ENCODE assay signal across 25 cellular contexts in genomic region chr6:13662651-13663334, GRCh38. TPM values are rescaled to one million over a fixed set of nuclear protein-coding genes. Genes with fewer than 3 reads are reported as not detected.
A peak's percentile ranks its signal among the peaks of the same experiment; 100 is the strongest.
DNase-seq lines count a peak whose midpoint lies in the region; ATAC-seq, FAIRE-seq and TF ChIP-seq lines count a peak whose summit lies in the region.
"Had no signal": no experiment of that assay in that cellular context is flagged by ENCODE, and none has a peak within 500 bp of the region (broad histone marks: within the 10 kb centered on the region; RNA-seq: fewer than 3 reads in every experiment).

No MANE protein-coding gene starts in this region.

- no peak overlapping the region for H2AFZ ChIP-seq in HepG2 (ENCODE audit: low read length)

- TF ChIP-seq CTCF in HepG2 (CRISPR knock-in tag; IDR thresholded peaks at IDR 0.05): no peak
- no peak for TF ChIP-seq CTCF in right lobe of liver (IDR thresholded peaks at IDR 0.05)
- TF ChIP-seq CTCF in mesothelial cell of epicardium (IDR thresholded peaks at IDR 0.05; ENCODE audit: unreplicated experiment): no peak
- no peak for TF ChIP-seq CTCF in type B pancreatic cell (conservative IDR thresholded peaks at IDR 0.05)

- no TSS peak for BruUV-seq in HepG2 (replicated peaks; lab: Mats Ljungman, UMichigan)

- H3K36me3 ChIP-seq in HepG2 (replicated peaks in 1 of 2; ENCODE audit: control insufficient read depth in 1 of 2, insufficient read depth in 2 of 2, low read length in 2 of 2): no peaks in the 10 kb centered on the region
- H3K36me3 ChIP-seq in right lobe of liver: no peaks in the 10 kb centered on the region
- no peaks in the 10 kb centered on the region for H3K36me3 ChIP-seq in small intestine (ENCODE audit: control insufficient read depth in 2 of 2, insufficient read depth in 2 of 2, low read length in 2 of 2)
- H3K36me3 ChIP-seq: HAP-1, ovary, sigmoid colon, vagina had no signal

- intact Hi-C loops in HepG2 (cut with micrococcal nuclease; ENCODE audit: unreplicated experiment) (loop anchor here (5.0 kb wide), 1 partner anchor 45 kb away; the partner anchor contains the start of gene NOL7), right lobe of liver (cut with DNase I) (no loop called here), right cardiac atrium (cut with DNase I) (no loop called here)

- no peak overlapping the region for H3K9ac ChIP-seq in HepG2 (ENCODE audit: insufficient read depth, low read depth, low read length)

- no peaks in the 10 kb centered on the region for H3K27me3 ChIP-seq in HepG2 (ENCODE audit: control insufficient read depth in 1 of 2, insufficient read depth in 2 of 2, low read length in 2 of 2)
- no peaks in the 10 kb centered on the region for H3K27me3 ChIP-seq in right lobe of liver
- H3K27me3 ChIP-seq in small intestine (ENCODE audit: control insufficient read depth in 2 of 2, insufficient read depth in 2 of 2, low read length in 2 of 2): no peaks in the 10 kb centered on the region
- H3K27me3 ChIP-seq in right cardiac atrium (ENCODE audit: control insufficient read depth, insufficient read depth): no peaks in the 10 kb centered on the region
- H3K27me3 ChIP-seq: ovary, sigmoid colon, vagina had no signal

- H3K9me3 Mint-ChIP-seq in T-cell (no peaks in the 10 kb centered on the region), mesothelial cell of epicardium (peaks cover 6% of the 10 kb centered on the region), type B pancreatic cell (no peaks in the 10 kb centered on the region)

- peak overlapping the region; percentile 2 to 34 for H3K27ac Mint-ChIP-seq in T-cell
- peak overlapping the region; percentile 6 for H3K27ac Mint-ChIP-seq in mesothelial cell of epicardium
- H3K27ac Mint-ChIP-seq in type B pancreatic cell: peak overlapping the region; percentile 70
- H3K27ac Mint-ChIP-seq: activated CD8-positive, alpha-beta memory T cell treated with anti-CD3 and anti-CD28 coated beads, Interleukin-2, amount 10 ng/mL, durations not matched to agents 7 days and 5 days had no signal

- H3K36me3 Mint-ChIP-seq in T-cell (no peaks in the 10 kb centered on the region), mesothelial cell of epicardium (peaks cover 4% of the 10 kb centered on the region), type B pancreatic cell (peaks cover 7% of the 10 kb centered on the region)

- in situ Hi-C loops in HepG2 (cut with HindIII; ENCODE audit: extremely low pct_ligation_motif_present, low pct_unique_long_range_greater_than_20kb): no loop called here

- 0 out of 2 replicates have a peak overlapping the region, but pooled peaks have one; percentile 4 for H3K4me2 ChIP-seq in HepG2 (ENCODE audit: low read depth, low read length)

- CTCF ChIA-PET in HepG2 (lab: Yijun Ruan, JAX; ENCODE audit: low intra/inter-chr PET ratio, low total read pairs) (no interaction called here), T-cell (lab: Charles Lee) (interaction anchor here (0.5 to 0.6 kb wide), 3 partner anchors 24 to 92 kb away, joined by 3 read pairs; no protein-coding TSS in a partner anchor)

- peak overlapping the region in 1 of 3 donors; percentile 6 for H3K4me3 Mint-ChIP-seq in T-cell
- H3K4me3 Mint-ChIP-seq in mesothelial cell of epicardium: no peak overlapping the region
- H3K4me3 Mint-ChIP-seq in type B pancreatic cell: no peak overlapping the region
- H3K4me3 Mint-ChIP-seq: activated CD8-positive, alpha-beta memory T cell treated with anti-CD3 and anti-CD28 coated beads, Interleukin-2, amount 10 ng/mL, durations not matched to agents 7 days and 5 days had no signal

- 67% methylated on average over 3 of the region's 3 CpGs for WGBS in HepG2 (ENCODE audit: low lambda C conversion rate)
- WGBS in right lobe of liver (ENCODE audit: insufficient coverage, low coverage, low lambda C conversion rate, missing lambda C conversion rate): 56% methylated on average over 3 of the region's 3 CpGs
- WGBS in small intestine, 3 donors: 84 to 86% (median 85%) methylated on average over 3 of the region's 3 CpGs
- WGBS in right cardiac atrium: 79% methylated on average over 3 of the region's 3 CpGs

- H3K27me3 Mint-ChIP-seq in T-cell: no peaks in the 10 kb centered on the region
- no peaks in the 10 kb centered on the region for H3K27me3 Mint-ChIP-seq in mesothelial cell of epicardium (ENCODE audit: low read depth)
- H3K27me3 Mint-ChIP-seq in type B pancreatic cell: no peaks in the 10 kb centered on the region
- H3K27me3 Mint-ChIP-seq: activated CD8-positive, alpha-beta memory T cell treated with anti-CD3 and anti-CD28 coated beads, Interleukin-2, amount 10 ng/mL, durations not matched to agents 7 days and 5 days had no signal

- H3K4me1 Mint-ChIP-seq in T-cell: peaks cover 87 to 94% (median 91%) of the 10 kb centered on the region in 3 donors
- peaks cover 19% of the 10 kb centered on the region for H3K4me1 Mint-ChIP-seq in mesothelial cell of epicardium
- peaks cover 16% of the 10 kb centered on the region for H3K4me1 Mint-ChIP-seq in type B pancreatic cell (ENCODE audit: unreplicated experiment)

- no peak for TF ChIP-seq RAD21 in HepG2 (CRISPR knock-in tag; IDR thresholded peaks at IDR 0.05)

- H3K27ac ChIP-seq in HepG2 (ENCODE audit: extremely low read length, insufficient read depth, low read length) (peak overlapping the region; percentile 5), right lobe of liver (no peak overlapping the region), small intestine (ENCODE audit: low read depth in 1 of 2, low read length in 1 of 2) (no peak overlapping the region), right cardiac atrium (ENCODE audit: low read length) (no peak overlapping the region)
- H3K27ac ChIP-seq: ovary, vagina had no signal

- POLR2A ChIA-PET in HepG2 (lab: Yijun Ruan, JAX): interaction anchor here (0.7 kb wide), 1 partner anchor 48 kb away, joined by 3 read pairs; the partner anchor contains the start of gene NOL7
- POLR2A ChIA-PET in T-cell (lab: Charles Lee): interaction anchor here in 1 of 2 donors (0.6 to 1.3 kb wide), 3 partner anchors 10 to 15 kb away, joined by 3 to 16 read pairs (median 4); no protein-coding TSS in a partner anchor

- H3K4me1 ChIP-seq in HepG2 (ENCODE audit: insufficient read depth, low read length) (peaks cover 77% of the 10 kb centered on the region), right lobe of liver (peaks cover 0 to 22% (median 6%) of the 10 kb centered on the region in 4 donors), small intestine (ENCODE audit: control insufficient read depth in 2 of 2, insufficient read depth in 1 of 2, low read depth in 1 of 2, low read length in 1 of 2) (peaks cover 0 to 5% of the 10 kb centered on the region in 2 donors), right cardiac atrium (ENCODE audit: control insufficient read depth, insufficient read depth, low read length) (peaks cover 5% of the 10 kb centered on the region)

- TF ChIP-seq POLR2A in HepG2 (IDR thresholded peaks at IDR 0.05; ENCODE audit: insufficient read depth in 1 of 2, low read depth in 2 of 2, low read length in 2 of 2): no peak
- TF ChIP-seq POLR2A in right lobe of liver (IDR thresholded peaks at IDR 0.05): no peak

- no peak for ATAC-seq in HepG2
- ATAC-seq in right lobe of liver: no peak
- ATAC-seq in T-cell (replicated peaks in 1 of 4): no peak
- no peak for ATAC-seq in right cardiac atrium
- ATAC-seq: activated CD8-positive, alpha-beta memory T cell treated with anti-CD3 and anti-CD28 coated beads, Interleukin-2, amount 10 ng/mL, durations not matched to agents 7 days and 5 days had no signal

- H3K4me3 ChIP-seq in HepG2 (replicated peaks in 1 of 3; ENCODE audit: insufficient read depth in 1 of 3, low read depth in 2 of 3, low read length in 3 of 3) (no peak overlapping the region), right lobe of liver (no peak overlapping the region), small intestine (ENCODE audit: low read depth in 1 of 2, low read length in 2 of 2) (no peak overlapping the region), right cardiac atrium (ENCODE audit: low read length) (no peak overlapping the region)
- H3K4me3 ChIP-seq: HAP-1, ovary, sigmoid colon, vagina had no signal

- DNase-seq in HepG2 (ENCODE audit: low spot score) (no peak), right lobe of liver (no peak), T-cell (no peak), mesothelial cell of epicardium (ENCODE audit: low spot score in 2 of 2, unreplicated experiment in 2 of 2) (no peak), type B pancreatic cell (ENCODE audit: extremely low spot score, unreplicated experiment) (no peak), AG20443 (ENCODE audit: low spot score) (no peak), small intestine (no peak), right cardiac atrium (no peak)
- DNase-seq: activated CD4-positive, alpha-beta T cell treated with anti-CD3 and anti-CD28 coated beads for 1 hour; activated CD8-positive, alpha-beta memory T cell treated with anti-CD3 and anti-CD28 coated beads, Interleukin-2, amount 10 ng/mL, durations not matched to agents 7 days and 5 days; activated gamma-delta T cell; C1 segment of cervical spinal cord; EL; KG1; NCI-H1048; NCI-H187; NCI-H2227 treated with DMSO at 0.1 percent for 48 hours; OCI-M1; ovary; sigmoid colon; stimulated activated CD8-positive, alpha-beta memory T cell treated with anti-CD3 and anti-CD28 coated beads, Interleukin-4, amount 100 ng/mL, for 48 hours; SW 1271 had no signal

- H3K79me2 ChIP-seq in HepG2 (ENCODE audit: insufficient read depth, low read length): peaks cover 97% of the 10 kb centered on the region

- TF ChIP-seq EP300 in HepG2 (IDR thresholded peaks at IDR 0.05; ENCODE audit: low read depth in 2 of 2, low read length in 2 of 2): no peak
- no peak for TF ChIP-seq EP300 in HepG2 (CRISPR knock-in tag; IDR thresholded peaks at IDR 0.05; ENCODE audit: borderline replicate concordance)

- no peak for FAIRE-seq in HepG2 (lab: Jason Lieb, UNC)
- FAIRE-seq in small intestine (lab: Jason Lieb, UNC): no peak
- FAIRE-seq: colon had no signal

- H3K9me3 ChIP-seq in HepG2 (ENCODE audit: low read length): no peaks in the 10 kb centered on the region
- no peaks in the 10 kb centered on the region for H3K9me3 ChIP-seq in right lobe of liver
- no peaks in the 10 kb centered on the region for H3K9me3 ChIP-seq in small intestine (ENCODE audit: control insufficient read depth, low read depth)
- H3K9me3 ChIP-seq in right cardiac atrium (ENCODE audit: control insufficient read depth, low read length): no peaks in the 10 kb centered on the region
- H3K9me3 ChIP-seq: HAP-1, ovary, sigmoid colon, vagina had no signal

- H4K20me1 ChIP-seq in HepG2 (ENCODE audit: insufficient read depth, low read length): peaks cover 39% of the 10 kb centered on the region

RNA-seq across cellular contexts. Expression of gene NOL7, which starts 47.7 kb away (rescaled TPM):
- total RNA-seq in HepG2 (2016; rRNA removed; fragmentation: Illumina TruSeq; extraction: Trizol) (186 and 215 TPM in 2 replicates), right lobe of liver (10 to 100 TPM; 12.9 to 68.2 (median 25.1) TPM), T-cell (10 to 100 TPM; 46.9 to 62.3 (median 59.3) TPM), mesothelial cell of epicardium (40.2 to 42.0 TPM (median 40.8 TPM) in 3 replicates), type B pancreatic cell (ENCODE audit: low replicate concordance) (53.8 and 55.1 TPM in 2 replicates), right cardiac atrium (10 to 100 TPM; 44.7 to 56.5 (median 52.0) TPM)
- 27.0 and 31.6 TPM in 2 replicates for total RNA-seq in HepG2 (2016; cell fraction: cytosol; rRNA removed; fragmentation: Illumina TruSeq; extraction: Trizol; ENCODE audit: low read depth)
- total RNA-seq in HepG2 (2016; cell fraction: insoluble cytoplasmic fraction; rRNA removed; fragmentation: Illumina TruSeq; extraction: Trizol): 183 and 212 TPM in 2 replicates
- total RNA-seq in HepG2 (2016; cell fraction: membrane; rRNA removed; fragmentation: Illumina TruSeq; extraction: Trizol): 65.5 and 72.1 TPM in 2 replicates
- total RNA-seq in HepG2 (2016; cell fraction: nucleus; rRNA removed; fragmentation: Illumina TruSeq; extraction: Trizol): 69.4 and 79.5 TPM in 2 replicates
- polyA plus RNA-seq in HepG2 (2011; rRNA removed) (30.1 and 37.8 TPM in 2 replicates), small intestine (10 to 100 TPM; 62.6 to 80.2 (median 79.3) TPM), right cardiac atrium (65.2 TPM)
- polyA plus RNA-seq in HepG2 (2011; cell fraction: cytosol; rRNA removed): 47.4 and 53.1 TPM in 2 replicates
- 23.4 and 23.5 TPM in 2 replicates for polyA plus RNA-seq in HepG2 (2011; cell fraction: nucleus; rRNA removed)
- polyA plus RNA-seq in HepG2 (2012): 60.3 and 94.1 TPM in 2 replicates
- 30.5 and 34.4 TPM in 2 replicates for polyA plus RNA-seq in HepG2 (2016; cell fraction: cytosol; fragmentation: Illumina TruSeq; extraction: Trizol; ENCODE audit: low read depth)
- polyA plus RNA-seq in HepG2 (2016; cell fraction: insoluble cytoplasmic fraction; fragmentation: Illumina TruSeq; extraction: Trizol; ENCODE audit: low read depth): 240 and 243 TPM in 2 replicates
- 60.8 and 65.8 TPM in 2 replicates for polyA plus RNA-seq in HepG2 (2016; cell fraction: membrane; fragmentation: Illumina TruSeq; extraction: Trizol; ENCODE audit: low read depth)
- 136 and 138 TPM in 2 replicates for polyA plus RNA-seq in HepG2 (2016; cell fraction: nucleus; fragmentation: Illumina TruSeq; extraction: Trizol; ENCODE audit: insufficient read depth, low read depth)
- polyA minus RNA-seq in HepG2 (2011; rRNA and poly(A)+ RNA removed; ENCODE audit: low replicate concordance): 4.3 and 4.6 TPM in 2 replicates
- polyA minus RNA-seq in HepG2 (2011; cell fraction: cytosol; rRNA and poly(A)+ RNA removed): 13.1 and 18.6 TPM in 2 replicates
- polyA minus RNA-seq in HepG2 (2011; cell fraction: nucleus; rRNA and poly(A)+ RNA removed): 26.5 and 26.9 TPM in 2 replicates

RNA-seq across cellular contexts. Expression of gene RANBP9, which starts 48.8 kb away (rescaled TPM):
- total RNA-seq in HepG2 (2016; rRNA removed; fragmentation: Illumina TruSeq; extraction: Trizol): 30.6 and 40.8 TPM in 2 replicates
- 49.4 and 57.5 TPM in 2 replicates for total RNA-seq in HepG2 (2016; cell fraction: cytosol; rRNA removed; fragmentation: Illumina TruSeq; extraction: Trizol; ENCODE audit: low read depth)
- total RNA-seq in HepG2 (2016; cell fraction: insoluble cytoplasmic fraction; rRNA removed; fragmentation: Illumina TruSeq; extraction: Trizol): 29.2 and 36.4 TPM in 2 replicates
- total RNA-seq in HepG2 (2016; cell fraction: membrane; rRNA removed; fragmentation: Illumina TruSeq; extraction: Trizol): 51.1 and 60.2 TPM in 2 replicates
- 28.5 and 30.5 TPM in 2 replicates for total RNA-seq in HepG2 (2016; cell fraction: nucleus; rRNA removed; fragmentation: Illumina TruSeq; extraction: Trizol)
- polyA plus RNA-seq in HepG2 (2011; rRNA removed): 22.4 and 26.6 TPM in 2 replicates
- 14.8 and 16.2 TPM in 2 replicates for polyA plus RNA-seq in HepG2 (2011; cell fraction: cytosol; rRNA removed)
- 22.9 TPM in 2 replicates for polyA plus RNA-seq in HepG2 (2011; cell fraction: nucleus; rRNA removed)
- 32.6 and 36.1 TPM in 2 replicates for polyA plus RNA-seq in HepG2 (2012)
- polyA plus RNA-seq in HepG2 (2016; cell fraction: cytosol; fragmentation: Illumina TruSeq; extraction: Trizol; ENCODE audit: low read depth): 8.1 and 8.7 TPM in 2 replicates
- 43.1 and 50.7 TPM in 2 replicates for polyA plus RNA-seq in HepG2 (2016; cell fraction: insoluble cytoplasmic fraction; fragmentation: Illumina TruSeq; extraction: Trizol; ENCODE audit: low read depth)
- polyA plus RNA-seq in HepG2 (2016; cell fraction: membrane; fragmentation: Illumina TruSeq; extraction: Trizol; ENCODE audit: low read depth): 23.5 and 24.1 TPM in 2 replicates
- 49.1 and 54.5 TPM in 2 replicates for polyA plus RNA-seq in HepG2 (2016; cell fraction: nucleus; fragmentation: Illumina TruSeq; extraction: Trizol; ENCODE audit: insufficient read depth, low read depth)
- 9.6 and 10.2 TPM in 2 replicates for polyA minus RNA-seq in HepG2 (2011; rRNA and poly(A)+ RNA removed; ENCODE audit: low replicate concordance)
- 26.9 and 31.1 TPM in 2 replicates for polyA minus RNA-seq in HepG2 (2011; cell fraction: cytosol; rRNA and poly(A)+ RNA removed)
- 31.8 and 37.2 TPM in 2 replicates for polyA minus RNA-seq in HepG2 (2011; cell fraction: nucleus; rRNA and poly(A)+ RNA removed)
- 10 to 100 TPM; 14.1 to 17.9 (median 15.9) TPM for total RNA-seq in right lobe of liver
- total RNA-seq in T-cell: 10 to 100 TPM; 44.9 to 59.4 (median 46.8) TPM
- 45.5 to 46.9 TPM (median 45.8 TPM) in 3 replicates for total RNA-seq in mesothelial cell of epicardium
- 40.4 and 43.4 TPM in 2 replicates for total RNA-seq in type B pancreatic cell (ENCODE audit: low replicate concordance)
- polyA plus RNA-seq in small intestine: 10 to 100 TPM; 14.1 to 22.4 (median 14.6) TPM
- 10 to 100 TPM; 31.1 to 35.4 (median 33.0) TPM for total RNA-seq in right cardiac atrium
- polyA plus RNA-seq in right cardiac atrium: 19.0 TPM

Comparison
In these comparisons a context has a peak if more than half of its experiments do, and no peak if none do; other contexts are left out.
1. H3K27ac Mint-ChIP-seq: peak in every context shown above with its lines; median percentile 70 in type B pancreatic cell; 18 in T-cell; 6 in mesothelial cell of epicardium.